Comparison of ENCODE assay signal across 24 cellular contexts in genomic region chr4:87128006-87128705, GRCh38.
"Had no signal": no experiment of that assay in that cellular context is flagged by ENCODE, and none has a peak within 500 bp of the region (broad histone marks: within the 10 kb centered on the region; RNA-seq: fewer than 3 reads in every experiment).

No MANE protein-coding gene starts in this region.

- H3K4me3 ChIP-seq: coronary artery had no signal

- H3K27ac ChIP-seq: brain microvascular endothelial cell, coronary artery had no signal

- H3K4me1 Mint-ChIP-seq: activated CD4-positive, alpha-beta T cell treated with anti-CD3 and anti-CD28 coated beads, Interleukin-2, amount 10 ng/mL, durations not matched to agents 24 days and 14 days; activated naive CD4-positive, alpha-beta T cell treated with anti-CD3 and anti-CD28 coated beads, Interleukin-2, amount 50 U/mL, for 24 hours; activated naive CD8-positive, alpha-beta T cell treated with anti-CD3 and anti-CD28 coated beads, Interleukin-2, amount 50 U/mL, for 24 hours had no signal

- H3K9me3 Mint-ChIP-seq: activated B cell treated with CpG ODN at 0.5 μM for 24 hours; activated CD4-positive, alpha-beta T cell treated with anti-CD3 and anti-CD28 coated beads, Interleukin-2, amount 10 ng/mL, durations not matched to agents 24 days and 14 days; activated naive CD4-positive, alpha-beta T cell treated with anti-CD3 and anti-CD28 coated beads, Interleukin-2, amount 50 U/mL, for 24 hours; activated naive CD8-positive, alpha-beta T cell treated with anti-CD3 and anti-CD28 coated beads, Interleukin-2, amount 50 U/mL, for 24 hours had no signal

- H3K27ac Mint-ChIP-seq: activated B cell treated with CpG ODN at 0.5 μM for 24 hours; activated CD4-positive, alpha-beta T cell treated with anti-CD3 and anti-CD28 coated beads, Interleukin-2, amount 10 ng/mL, durations not matched to agents 24 days and 14 days; activated naive CD4-positive, alpha-beta T cell treated with anti-CD3 and anti-CD28 coated beads, Interleukin-2, amount 50 U/mL, for 24 hours had no signal

- H3K27me3 ChIP-seq: brain microvascular endothelial cell had no signal

- ATAC-seq: activated naive CD8-positive, alpha-beta T cell treated with anti-CD3 and anti-CD28 coated beads, Interleukin-2, amount 50 U/mL, for 24 hours had no signal

- H3K27me3 Mint-ChIP-seq: activated B cell treated with CpG ODN at 0.5 μM for 24 hours; activated CD4-positive, alpha-beta T cell treated with anti-CD3 and anti-CD28 coated beads, Interleukin-2, amount 10 ng/mL, durations not matched to agents 24 days and 14 days; activated naive CD4-positive, alpha-beta T cell treated with anti-CD3 and anti-CD28 coated beads, Interleukin-2, amount 50 U/mL, for 24 hours; activated naive CD8-positive, alpha-beta T cell treated with anti-CD3 and anti-CD28 coated beads, Interleukin-2, amount 50 U/mL, for 24 hours had no signal

- DNase-seq: activated B cell treated with CpG ODN at 0.5 μM for 24 hours; activated CD4-positive, alpha-beta T cell treated with anti-CD3 and anti-CD28 coated beads for 1 hour; activated CD4-positive, alpha-beta T cell treated with anti-CD3 and anti-CD28 coated beads, Interleukin-2, amount 10 ng/mL, durations not matched to agents 24 days and 14 days; activated CD4-positive, alpha-beta T cell treated with anti-CD3 and anti-CD28 coated beads, Interleukin-2, amount 50 U/mL, for 48 hours; activated CD8-positive, alpha-beta memory T cell treated with anti-CD3 and anti-CD28 coated beads for 24 hours; activated naive CD8-positive, alpha-beta T cell treated with anti-CD3 and anti-CD28 coated beads, Interleukin-2, amount 50 U/mL, for 24 hours; activated T-cell treated with anti-CD3 and anti-CD28 coated beads, Interleukin-2, amount 50 U/mL, for 48 hours; brain microvascular endothelial cell; caudate nucleus; Kasumi-1; NCI-H1092; NCI-H1417 treated with DMSO at 0.1 percent for 48 hours; NCI-H1694; NCI-H2029; NCI-H2107; NCI-H2171 treated with DMSO at 0.1 percent for 48 hours; NCI-H226; NCI-H526 treated with DMSO at 0.1 percent for 48 hours; NCI-H82; SIG-M5; T-helper 2 cell; T1000 had no signal

- H3K4me3 Mint-ChIP-seq: activated B cell treated with CpG ODN at 0.5 μM for 24 hours; activated CD4-positive, alpha-beta T cell treated with anti-CD3 and anti-CD28 coated beads, Interleukin-2, amount 10 ng/mL, durations not matched to agents 24 days and 14 days; activated naive CD4-positive, alpha-beta T cell treated with anti-CD3 and anti-CD28 coated beads, Interleukin-2, amount 50 U/mL, for 24 hours; activated naive CD8-positive, alpha-beta T cell treated with anti-CD3 and anti-CD28 coated beads, Interleukin-2, amount 50 U/mL, for 24 hours had no signal
